Comparison of ENCODE assay signal across 14 cellular contexts in genomic region chr7:1707756-1708611, GRCh38. TPM values are rescaled to one million over a fixed set of nuclear protein-coding genes. Genes with fewer than 3 reads are reported as not detected.
DNase-seq lines count a peak whose midpoint lies in the region; ATAC-seq and TF ChIP-seq lines count a peak whose summit lies in the region.
"Had no signal": no experiment of that assay in that cellular context is flagged by ENCODE, and none has a peak within 500 bp of the region (broad histone marks: within the 10 kb centered on the region; RNA-seq: fewer than 3 reads in every experiment).

No MANE protein-coding gene starts in this region.

- no peaks in the 10 kb centered on the region for H3K36me3 Mint-ChIP-seq in effector memory CD8-positive, alpha-beta T cell (ENCODE audit: insufficient read depth)
- H3K36me3 Mint-ChIP-seq in WTC11: peaks cover 21% of the 10 kb centered on the region
- H3K36me3 Mint-ChIP-seq: CD8-positive, alpha-beta T cell had no signal

- no peak overlapping the region for H3K27ac Mint-ChIP-seq in effector memory CD8-positive, alpha-beta T cell
- H3K27ac Mint-ChIP-seq in WTC11: no peak overlapping the region
- H3K27ac Mint-ChIP-seq: activated B cell treated with CpG ODN at 0.5 μM for 24 hours; CD8-positive, alpha-beta T cell had no signal

- peaks cover 14 to 52% of the 10 kb centered on the region in 2 donors for H3K27me3 Mint-ChIP-seq in effector memory CD8-positive, alpha-beta T cell
- H3K27me3 Mint-ChIP-seq in WTC11 (ENCODE audit: low read depth): peaks cover 21% of the 10 kb centered on the region
- H3K27me3 Mint-ChIP-seq: activated B cell treated with CpG ODN at 0.5 μM for 24 hours had no signal

- ATAC-seq in left lobe of liver (peak; percentile 87), GM19455 (IDR thresholded peaks at IDR 0.05; ENCODE audit: unreplicated experiment) (no peak), WTC11 (no peak)
- ATAC-seq in effector memory CD8-positive, alpha-beta T cell (replicated peaks): no peak
- ATAC-seq: CD8-positive, alpha-beta T cell; left cardiac atrium had no signal

- peak; percentile 21 for TF ChIP-seq CTCF in AG09319 (IDR thresholded peaks at IDR 0.05; ENCODE audit: low read depth, low read length)
- TF ChIP-seq CTCF in GM12872 (IDR thresholded peaks at IDR 0.05; ENCODE audit: insufficient read depth, low read depth, low read length): peak; percentile 34; the same call in 1 of the 3 replicates
- TF ChIP-seq CTCF in Peyer's patch (IDR thresholded peaks at IDR 0.05): no peak
- TF ChIP-seq CTCF in transverse colon (IDR thresholded peaks at IDR 0.05): no peak
- TF ChIP-seq CTCF in WTC11 (IDR thresholded peaks at IDR 0.05): no peak

- no peak overlapping the region for H3K4me3 Mint-ChIP-seq in effector memory CD8-positive, alpha-beta T cell
- H3K4me3 Mint-ChIP-seq in WTC11: no peak overlapping the region
- H3K4me3 Mint-ChIP-seq: activated B cell treated with CpG ODN at 0.5 μM for 24 hours; CD8-positive, alpha-beta T cell had no signal

- H3K9me3 Mint-ChIP-seq in effector memory CD8-positive, alpha-beta T cell: peaks cover 2 to 6% of the 10 kb centered on the region in 2 donors
- peaks cover 18% of the 10 kb centered on the region for H3K9me3 Mint-ChIP-seq in WTC11

- H3K27ac ChIP-seq in Peyer's patch: no peak overlapping the region
- H3K27ac ChIP-seq in transverse colon: no peak overlapping the region
- H3K27ac ChIP-seq: neutrophil had no signal

- H3K36me3 ChIP-seq in Peyer's patch (no peaks in the 10 kb centered on the region), transverse colon (no peaks in the 10 kb centered on the region)
- H3K36me3 ChIP-seq: neutrophil had no signal

- H3K4me1 ChIP-seq in Peyer's patch (no peaks in the 10 kb centered on the region), transverse colon (no peaks in the 10 kb centered on the region)

- WGBS in transverse colon (ENCODE audit: low coverage in 1 of 2), 2 donors: 74 to 92% methylated on average over 2 to 16 of the region's 17 CpGs

- H3K27me3 ChIP-seq in Peyer's patch (no peaks in the 10 kb centered on the region), transverse colon (peaks cover 1% of the 10 kb centered on the region)

- DNase-seq in AG09319 (ENCODE audit: extremely low read depth, low read depth) (no peak), Peyer's patch (peak in 2 of 3 donors; percentile 24 to 30), left lobe of liver (ENCODE audit: low spot score) (peak; percentile 86), transverse colon (no peak), WTC11 (ENCODE audit: low spot score) (no peak)
- no peak for DNase-seq in effector memory CD8-positive, alpha-beta T cell
- DNase-seq: activated B cell treated with CpG ODN at 0.5 μM for 24 hours; CD8-positive, alpha-beta T cell; left cardiac atrium; NCI-H446 had no signal

- CTCF ChIA-PET in WTC11 (lab: Charles Lee): interaction anchor here (0.6 to 1.4 kb wide), 8 partner anchors 15 to 66 kb away, joined by 3 to 4 read pairs (median 3); no protein-coding TSS in a partner anchor

- POLR2A ChIA-PET in WTC11 (lab: Charles Lee): no interaction called here

- H3K4me3 ChIP-seq in Peyer's patch (no peak overlapping the region), transverse colon (no peak overlapping the region)

- no peak for TF ChIP-seq EP300 in transverse colon (IDR thresholded peaks at IDR 0.05; ENCODE audit: low read depth)

- H3K9me3 ChIP-seq in Peyer's patch (peaks cover 0 to 6% (median 2%) of the 10 kb centered on the region in 4 donors), transverse colon (peaks cover 6 to 13% of the 10 kb centered on the region in 2 donors)
- H3K9me3 ChIP-seq: neutrophil had no signal

- in situ Hi-C loops in transverse colon (cut with MboI; ENCODE audit: low pct_ligation_motif_present in 1 of 4, low pct_unique_long_range_greater_than_20kb in 1 of 4, low sequenced_read_pairs in 3 of 4): no loop called here

- intact Hi-C loops in transverse colon (cut with DNase I; ENCODE audit: low total_unique reads): no loop called here

- no peak for TF ChIP-seq POLR2A in Peyer's patch (IDR thresholded peaks at IDR 0.05)
- no peak for TF ChIP-seq POLR2A in transverse colon (IDR thresholded peaks at IDR 0.05)

- H3K4me1 Mint-ChIP-seq in effector memory CD8-positive, alpha-beta T cell (ENCODE audit: low read depth in 2 of 2): no peaks in the 10 kb centered on the region
- peaks cover 39% of the 10 kb centered on the region for H3K4me1 Mint-ChIP-seq in WTC11
- H3K4me1 Mint-ChIP-seq: activated B cell treated with CpG ODN at 0.5 μM for 24 hours had no signal

TF ChIP-seq in WTC11, 78 proteins besides CTCF, POLR2A, EP300 and RAD21:
- TF ChIP-seq ZNF671 (CRISPR knock-in tag; IDR thresholded peaks at IDR 0.05): no peak
- TF ChIP-seq NFE2L1 (CRISPR knock-in tag; IDR thresholded peaks at IDR 0.05): no peak
- TF ChIP-seq CREM (CRISPR knock-in tag; IDR thresholded peaks at IDR 0.05): no peak
- no peak for TF ChIP-seq ZNF416 (CRISPR knock-in tag; IDR thresholded peaks at IDR 0.05)
- TF ChIP-seq SMAD4 (CRISPR knock-in tag; IDR thresholded peaks at IDR 0.05): no peak
- no peak for TF ChIP-seq NR1H2 (CRISPR knock-in tag; IDR thresholded peaks at IDR 0.05)
- no peak for TF ChIP-seq TEAD1 (CRISPR knock-in tag; IDR thresholded peaks at IDR 0.05)
- TF ChIP-seq CBFB (CRISPR knock-in tag; IDR thresholded peaks at IDR 0.05; ENCODE audit: low read depth): no peak
- TF ChIP-seq ELF4 (CRISPR knock-in tag; IDR thresholded peaks at IDR 0.05; ENCODE audit: low read depth): no peak
- no peak for TF ChIP-seq IRF2 (CRISPR knock-in tag; IDR thresholded peaks at IDR 0.05; ENCODE audit: borderline replicate concordance, low read depth)
- TF ChIP-seq ZNF138 (CRISPR knock-in tag; conservative IDR thresholded peaks at IDR 0.05): no peak
- TF ChIP-seq USF1 (CRISPR knock-in tag; IDR thresholded peaks at IDR 0.05): no peak
- no peak for TF ChIP-seq ETV6 (CRISPR knock-in tag; IDR thresholded peaks at IDR 0.05)
- no peak for TF ChIP-seq ZNF317 (CRISPR knock-in tag; IDR thresholded peaks at IDR 0.05; ENCODE audit: borderline replicate concordance, low read depth)
- no peak for TF ChIP-seq HMGA2 (CRISPR knock-in tag; IDR thresholded peaks at IDR 0.05)
- no peak for TF ChIP-seq CDX4 (CRISPR knock-in tag; IDR thresholded peaks at IDR 0.05; ENCODE audit: borderline replicate concordance)
- TF ChIP-seq PREB (CRISPR knock-in tag; IDR thresholded peaks at IDR 0.05; ENCODE audit: borderline replicate concordance): no peak

RNA-seq across cellular contexts. Expression of gene ELFN1, which starts 37.9 kb away (rescaled TPM):
- total RNA-seq in Peyer's patch (under 1 TPM in 1 of 4 donors, not detected in 3; 0.80 TPM), left lobe of liver (17.5 TPM), transverse colon (under 1 TPM in 3 of 4 donors, not detected in 1; 0.14 to 0.60 (median 0.32) TPM), WTC11 (2021) (4.1 to 4.6 TPM (median 4.4 TPM) in 3 replicates)
- total RNA-seq: activated B cell treated with CpG ODN at 0.5 μM for 24 hours; CD8-positive, alpha-beta T cell; M059J had no signal

Comparison
In these comparisons a context has a peak if more than half of its experiments do, and no peak if none do; other contexts are left out.
1. DNase-seq: peak in Peyer's patch (2 of 3) and left lobe of liver (single experiment); none in AG09319 (single experiment), transverse colon (single experiment), effector memory CD8-positive, alpha-beta T cell (0 of 3) and WTC11 (single experiment).
2. CTCF ChIP-seq: peak in AG09319 (single experiment) and GM12872 (single experiment); none in Peyer's patch (0 of 6), transverse colon (0 of 5) and WTC11 (single experiment).